Comparison of ENCODE assay signal across 23 cellular contexts in the genomic region with DNA sequence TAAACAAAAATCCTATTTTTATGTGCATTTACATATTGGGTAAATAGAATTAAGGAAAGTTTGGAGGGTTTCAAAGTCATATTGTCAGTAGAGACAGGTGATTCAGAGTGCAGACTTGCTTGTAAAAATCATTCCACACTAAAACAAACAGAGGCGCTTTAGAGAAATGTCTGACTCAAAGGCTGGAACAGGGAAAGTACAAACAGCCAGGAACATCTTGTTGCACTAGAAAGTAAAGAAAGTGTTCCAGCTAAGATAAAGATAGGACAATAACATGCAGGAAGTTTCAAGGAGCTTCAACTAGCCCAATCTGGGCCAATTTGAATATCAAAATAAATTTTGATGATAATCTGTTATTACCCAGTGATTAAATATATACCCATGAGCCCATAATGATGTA. TPM values are rescaled to one million over a fixed set of nuclear protein-coding genes. Genes with fewer than 3 reads are reported as not detected.
DNase-seq lines count a peak whose midpoint lies in the region; ATAC-seq, FAIRE-seq and TF ChIP-seq lines count a peak whose summit lies in the region.
"Had no signal": no experiment of that assay in that cellular context is flagged by ENCODE, and none has a peak within 500 bp of the region (broad histone marks: within the 10 kb centered on the region; RNA-seq: fewer than 3 reads in every experiment).

No MANE protein-coding gene starts in this region.

- H3K36me3 Mint-ChIP-seq in CD8-positive, alpha-beta T cell = peaks cover 33% of the 10 kb centered on the region
- H3K36me3 Mint-ChIP-seq in CD4-positive, alpha-beta memory T cell = peaks cover 2 to 4% of the 10 kb centered on the region in 2 donors

- no peaks in the 10 kb centered on the region for H3K36me3 ChIP-seq in prostate gland
- H3K36me3 ChIP-seq in CD8-positive, alpha-beta T cell (ENCODE audit: insufficient read depth, low read length) = no peaks in the 10 kb centered on the region
- H3K36me3 ChIP-seq in CD4-positive, alpha-beta memory T cell (ENCODE audit: insufficient read depth, low read length) = no peaks in the 10 kb centered on the region
- H3K36me3 ChIP-seq in aorta (ENCODE audit: control insufficient read depth in 1 of 2, insufficient read depth in 2 of 2, low read length in 1 of 2) = no peaks in the 10 kb centered on the region
- H3K36me3 ChIP-seq: BE2C, BLaER1 had no signal

- H3K4me3 Mint-ChIP-seq in CD8-positive, alpha-beta T cell = no peak overlapping the region
- peak overlapping the region in 1 of 8 donors; percentile 22 for H3K4me3 Mint-ChIP-seq in CD4-positive, alpha-beta memory T cell
- H3K4me3 Mint-ChIP-seq: CD4-positive, alpha-beta T cell had no signal

- TF ChIP-seq POLR2A in A549 (IDR thresholded peaks at IDR 0.05; ENCODE audit: low read length) = no peak
- TF ChIP-seq POLR2A in prostate gland (IDR thresholded peaks at IDR 0.05) = no peak

- H3K4me3 ChIP-seq in A549 (no peak overlapping the region), LNCaP clone FGC (ENCODE audit: low read depth, low read length) (no peak overlapping the region), prostate gland (no peak overlapping the region), aorta (ENCODE audit: low read length in 2 of 2) (no peak overlapping the region)
- no peak overlapping the region for H3K4me3 ChIP-seq in CD8-positive, alpha-beta T cell (ENCODE audit: low read depth, low read length)
- H3K4me3 ChIP-seq in CD4-positive, alpha-beta memory T cell (ENCODE audit: low read length in 2 of 2) = no peak overlapping the region
- H3K4me3 ChIP-seq: BLaER1, GM12878 had no signal

- H3K4me1 ChIP-seq in A549 = no peaks in the 10 kb centered on the region
- H3K4me1 ChIP-seq in prostate gland (replicated peaks) = no peaks in the 10 kb centered on the region
- no peaks in the 10 kb centered on the region for H3K4me1 ChIP-seq in CD8-positive, alpha-beta T cell (ENCODE audit: insufficient read depth, low read length)
- no peaks in the 10 kb centered on the region for H3K4me1 ChIP-seq in CD4-positive, alpha-beta memory T cell (ENCODE audit: insufficient read depth, low read length)
- no peaks in the 10 kb centered on the region for H3K4me1 ChIP-seq in aorta (ENCODE audit: control insufficient read depth in 1 of 2, insufficient read depth in 2 of 2, low read length in 2 of 2)
- H3K4me1 ChIP-seq: BE2C, BLaER1, Caco-2 had no signal

- no peaks in the 10 kb centered on the region for H3K4me1 Mint-ChIP-seq in CD8-positive, alpha-beta T cell (ENCODE audit: low read depth)
- H3K4me1 Mint-ChIP-seq in CD4-positive, alpha-beta memory T cell = no peaks in the 10 kb centered on the region

- FAIRE-seq in A549 (lab: Jason Lieb, UNC) = peak; percentile 46
- FAIRE-seq: D721Med, GM12878, GM12892, GM18507 had no signal

- no peak overlapping the region for H3K4me2 ChIP-seq in A549
- H3K4me2 ChIP-seq: BLaER1 had no signal

- WGBS in A549 (ENCODE audit: missing lambda C conversion rate) = 0% methylated on average over 1 of the region's 1 CpG
- WGBS in prostate gland = 7% methylated on average over 1 of the region's 1 CpG
- 81 to 90% methylated on average over 1 of the region's 1 CpG for WGBS in aorta, 2 donors

- TF ChIP-seq RAD21 in A549 (conservative IDR thresholded peaks at IDR 0.05 in 1 of 2, IDR thresholded peaks at IDR 0.05 in 1 of 2) = no peak

- H3K9me3 ChIP-seq in A549 (no peaks in the 10 kb centered on the region), prostate gland (no peaks in the 10 kb centered on the region), aorta (ENCODE audit: control insufficient read depth, low read length) (no peaks in the 10 kb centered on the region)
- no peaks in the 10 kb centered on the region for H3K9me3 ChIP-seq in CD8-positive, alpha-beta T cell (ENCODE audit: low read length)
- H3K9me3 ChIP-seq in CD4-positive, alpha-beta memory T cell (ENCODE audit: control insufficient read depth in 1 of 2, low read length in 2 of 2) = no peaks in the 10 kb centered on the region
- H3K9me3 ChIP-seq: BE2C, BLaER1, Caco-2 had no signal

- ATAC-seq in A549 (no peak), aorta (ENCODE audit: low FRiP score) (no peak)
- ATAC-seq in CD8-positive, alpha-beta T cell = no peak
- ATAC-seq: GM12878 had no signal

- H3K27me3 ChIP-seq in prostate gland (replicated peaks; ENCODE audit: insufficient read depth) (no peaks in the 10 kb centered on the region), aorta (ENCODE audit: control insufficient read depth in 1 of 2, insufficient read depth in 2 of 2, low read length in 1 of 2) (no peaks in the 10 kb centered on the region)
- H3K27me3 ChIP-seq in CD8-positive, alpha-beta T cell (ENCODE audit: insufficient read depth, low read length) = no peaks in the 10 kb centered on the region
- H3K27me3 ChIP-seq in CD4-positive, alpha-beta memory T cell (ENCODE audit: insufficient read depth, low read length) = no peaks in the 10 kb centered on the region
- H3K27me3 ChIP-seq: BE2C had no signal

- CTCF ChIA-PET in A549 (lab: Yijun Ruan, JAX) = no interaction called here
- CTCF ChIA-PET in CD8-positive, alpha-beta T cell (lab: Charles Lee) = interaction anchor here (1.2 kb wide), 1 partner anchor 20 kb away, joined by 4 read pairs; no protein-coding TSS in a partner anchor
- CTCF ChIA-PET in CD4-positive, alpha-beta memory T cell (lab: Charles Lee; ENCODE audit: partially characterized antibody) = no interaction called here

- intact Hi-C loops in prostate gland (cut with DNase I) (no loop called here), aorta (cut with DNase I) (no loop called here)
- intact Hi-C loops in CD8-positive, alpha-beta T cell (cut with DNase I, micrococcal nuclease) = no loop called here
- intact Hi-C loops in CD4-positive, alpha-beta memory T cell (cut with micrococcal nuclease) = no loop called here

- no peak overlapping the region for H3K27ac Mint-ChIP-seq in CD8-positive, alpha-beta T cell
- H3K27ac Mint-ChIP-seq in CD4-positive, alpha-beta memory T cell = no peak overlapping the region
- H3K27ac Mint-ChIP-seq: CD4-positive, alpha-beta T cell had no signal

- no peaks in the 10 kb centered on the region for H3K9me3 Mint-ChIP-seq in CD8-positive, alpha-beta T cell
- H3K9me3 Mint-ChIP-seq in CD4-positive, alpha-beta memory T cell = peaks cover 0 to 6% (median 1%) of the 10 kb centered on the region in 8 donors
- H3K9me3 Mint-ChIP-seq: CD4-positive, alpha-beta T cell had no signal

- H3K27ac ChIP-seq in A549 = no peak overlapping the region
- peak overlapping the region; percentile 20; the same call in 1 of the 2 replicates for H3K27ac ChIP-seq in VCaP
- peak overlapping the region in 1 of 2 donors; percentile 60 for H3K27ac ChIP-seq in prostate gland
- H3K27ac ChIP-seq in CD8-positive, alpha-beta T cell (ENCODE audit: low read depth, low read length) = no peak overlapping the region
- H3K27ac ChIP-seq in CD4-positive, alpha-beta memory T cell (ENCODE audit: low read depth, low read length) = no peak overlapping the region
- no peak overlapping the region for H3K27ac ChIP-seq in aorta (ENCODE audit: low read depth in 1 of 2, low read length in 2 of 2)
- H3K27ac ChIP-seq: 22Rv1, BLaER1 had no signal

- DNase-seq in A549 (ENCODE audit: low read depth in 1 of 2, low spot score in 1 of 2) (peak in 1 of 2 experiments; percentile 16), LNCaP clone FGC (ENCODE audit: low read depth) (peak; percentile 91), prostate gland (ENCODE audit: low spot score) (peak; percentile 30), aorta (no peak), retina (no peak)
- no peak for DNase-seq in CD8-positive, alpha-beta T cell
- no peak for DNase-seq in CD4-positive, alpha-beta memory T cell
- DNase-seq: ACHN; BE2C; C1 segment of cervical spinal cord; Caco-2; Calu3; CD4-positive, alpha-beta T cell; DMS79 treated with DMSO at 0.1 percent for 48 hours; GDM1 had no signal

- TF ChIP-seq CTCF in A549 (IDR thresholded peaks at IDR 0.05) (no peak), LNCaP clone FGC (IDR thresholded peaks at IDR 0.05; ENCODE audit: control insufficient read depth, extremely low read depth, insufficient read depth) (no peak), VCaP (conservative IDR thresholded peaks at IDR 0.05) (no peak), prostate gland (IDR thresholded peaks at IDR 0.05) (no peak)
- no peak for TF ChIP-seq CTCF in CD8-positive, alpha-beta T cell (IDR thresholded peaks at IDR 0.05)

- no peak for TF ChIP-seq EP300 in A549 (IDR thresholded peaks at IDR 0.05)

- H3K27me3 Mint-ChIP-seq in CD8-positive, alpha-beta T cell (ENCODE audit: low read depth) = no peaks in the 10 kb centered on the region
- H3K27me3 Mint-ChIP-seq in CD4-positive, alpha-beta memory T cell = no peaks in the 10 kb centered on the region
- H3K27me3 Mint-ChIP-seq: CD4-positive, alpha-beta T cell had no signal

- POLR2A ChIA-PET in A549 (lab: Yijun Ruan, JAX) = no interaction called here
- POLR2A ChIA-PET in CD8-positive, alpha-beta T cell (lab: Charles Lee) = no interaction called here
- POLR2A ChIA-PET in CD4-positive, alpha-beta memory T cell (lab: Charles Lee; ENCODE audit: partially characterized antibody) = no interaction called here

TF ChIP-seq in A549, 52 proteins besides CTCF, POLR2A, EP300 and RAD21 (continues in another document):
- TF ChIP-seq HOXB5 (CRISPR knock-in tag; IDR thresholded peaks at IDR 0.05) = no peak
- TF ChIP-seq CHD4 (IDR thresholded peaks at IDR 0.05; ENCODE audit: borderline replicate concordance) = no peak
- TF ChIP-seq HOXA7 (CRISPR knock-in tag; IDR thresholded peaks at IDR 0.05) = no peak
- TF ChIP-seq, protein P1, sequence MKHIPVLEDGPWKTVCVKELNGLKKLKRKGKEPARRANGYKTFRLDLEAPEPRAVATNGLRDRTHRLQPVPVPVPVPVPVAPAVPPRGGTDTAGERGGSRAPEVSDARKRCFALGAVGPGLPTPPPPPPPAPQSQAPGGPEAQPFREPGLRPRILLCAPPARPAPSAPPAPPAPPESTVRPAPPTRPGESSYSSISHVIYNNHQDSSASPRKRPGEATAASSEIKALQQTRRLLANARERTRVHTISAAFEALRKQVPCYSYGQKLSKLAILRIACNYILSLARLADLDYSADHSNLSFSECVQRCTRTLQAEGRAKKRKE (CRISPR knock-in tag; IDR thresholded peaks at IDR 0.05; ENCODE audit: low read depth) = no peak
- no peak for TF ChIP-seq SMC3 (IDR thresholded peaks at IDR 0.05)

RNA-seq across cellular contexts. Expression of a gene that starts 16.4 kb away (rescaled TPM):
- polyA plus RNA-seq in A549 (2011; rRNA removed) = 0.09 and 0.12 TPM in 2 replicates
- 0.20 and 0.25 TPM in 2 replicates for polyA plus RNA-seq in A549 (2012; cell fraction: cytosol; rRNA removed)
- polyA plus RNA-seq in A549 (2012; cell fraction: nucleus; rRNA removed) = 0.06 and 0.12 TPM in 2 replicates
- 0.16 to 0.26 TPM (median 0.16 TPM) in 3 replicates for polyA plus RNA-seq in A549 (2017; fragmentation: RNase III; extraction: RNeasy Plus Mini Kit Qiagen cat#74134 plus additional on column Dnase treatment)
- not detected in 2 replicates for polyA minus RNA-seq in A549 (2011; rRNA and poly(A)+ RNA removed)
- 100 to 1,000 TPM in 1 of 2 donors, 10 to 100 TPM in 1; 14.2 to 127 TPM for total RNA-seq in prostate gland
- under 1 TPM; 0.25 to 0.43 TPM for total RNA-seq in CD8-positive, alpha-beta T cell
- total RNA-seq in CD4-positive, alpha-beta memory T cell = not detected
- not detected for polyA plus RNA-seq in CD4-positive, alpha-beta memory T cell
- total RNA-seq in aorta = 1 to 10 TPM; 2.7 TPM
- 1 to 10 TPM; 2.1 to 2.6 TPM for polyA plus RNA-seq in aorta
- total RNA-seq: A172; Caco-2; Calu3; CD4-positive, alpha-beta T cell; GM12878 had no signal

Comparison
In these comparisons a context has a peak if more than half of its experiments do, and no peak if none do; other contexts are left out.
1. DNase-seq: peak in LNCaP clone FGC (single experiment) and prostate gland (single experiment); none in CD8-positive, alpha-beta T cell (0 of 7), CD4-positive, alpha-beta memory T cell (0 of 5), aorta (0 of 2) and retina (single experiment).
2. RNA of a gene that starts 16.4 kb away (total RNA-seq): 14.2 to 127 TPM in prostate gland; 2.7 TPM in aorta, 0.25 to 0.43 TPM in CD8-positive, alpha-beta T cell and not detected in CD4-positive, alpha-beta memory T cell; every median in the first group is over 4 times any median in the second.